Comparison of ENCODE assay signal across 16 cellular contexts in genomic region chr18:24209558-24209957, GRCh38.
"Had no signal": no experiment of that assay in that cellular context is flagged by ENCODE, and none has a peak within 500 bp of the region (broad histone marks: within the 10 kb centered on the region; RNA-seq: fewer than 3 reads in every experiment).

No MANE protein-coding gene starts in this region.

- ATAC-seq: left lobe of liver, psoas muscle, sciatic nerve, upper lobe of right lung had no signal

- H3K9me3 ChIP-seq: esophagus muscularis mucosa, psoas muscle, suprapubic skin, upper lobe of right lung had no signal

- H3K27me3 ChIP-seq: esophagus muscularis mucosa, suprapubic skin, upper lobe of right lung had no signal

- H3K4me1 ChIP-seq: suprapubic skin had no signal

- H3K4me3 Mint-ChIP-seq: activated CD4-positive, alpha-beta T cell treated with anti-CD3 and anti-CD28 coated beads, Interleukin-2, amount 10 ng/mL, durations not matched to agents 7 days and 5 days; nephron progenitor cell had no signal

- H3K4me3 ChIP-seq: esophagus muscularis mucosa, psoas muscle, suprapubic skin, upper lobe of right lung had no signal

- DNase-seq: activated CD4-positive, alpha-beta T cell treated with anti-CD3 and anti-CD28 coated beads, Interleukin-2, amount 10 ng/mL, durations not matched to agents 7 days and 5 days; activated CD4-positive, CD25-positive, alpha-beta regulatory T cell; activated CD8-positive, alpha-beta memory T cell treated with anti-CD3 and anti-CD28 coated beads for 24 hours; activated naive CD4-positive, alpha-beta T cell treated with Interleukin-2 at 50 U/mL for 16 hours; cerebellar nuclear complex; dermis blood vessel endothelial cell; glutamatergic neuron; nephron progenitor cell; psoas muscle; stimulated activated CD4-positive, alpha-beta T cell treated with anti-CD3 and anti-CD28 coated beads, Interleukin-12 subunit alpha, Interleukin-12 subunit beta, amount 100 ng/mL, for 4 hours; stimulated activated naive CD4-positive, alpha-beta T cell; upper lobe of right lung had no signal

- H3K27ac Mint-ChIP-seq: activated CD4-positive, alpha-beta T cell treated with anti-CD3 and anti-CD28 coated beads, Interleukin-2, amount 10 ng/mL, durations not matched to agents 7 days and 5 days; nephron progenitor cell had no signal

- H3K36me3 ChIP-seq: esophagus muscularis mucosa, suprapubic skin, upper lobe of right lung had no signal

- H3K9me3 Mint-ChIP-seq: activated CD4-positive, alpha-beta T cell treated with anti-CD3 and anti-CD28 coated beads, Interleukin-2, amount 10 ng/mL, durations not matched to agents 7 days and 5 days; nephron progenitor cell had no signal

- H3K27ac ChIP-seq: esophagus muscularis mucosa, psoas muscle, suprapubic skin, upper lobe of right lung had no signal

- H3K4me1 Mint-ChIP-seq: activated CD4-positive, alpha-beta T cell treated with anti-CD3 and anti-CD28 coated beads, Interleukin-2, amount 10 ng/mL, durations not matched to agents 7 days and 5 days had no signal
